ENCODE assay signal across 8 cellular contexts in the genomic region with DNA sequence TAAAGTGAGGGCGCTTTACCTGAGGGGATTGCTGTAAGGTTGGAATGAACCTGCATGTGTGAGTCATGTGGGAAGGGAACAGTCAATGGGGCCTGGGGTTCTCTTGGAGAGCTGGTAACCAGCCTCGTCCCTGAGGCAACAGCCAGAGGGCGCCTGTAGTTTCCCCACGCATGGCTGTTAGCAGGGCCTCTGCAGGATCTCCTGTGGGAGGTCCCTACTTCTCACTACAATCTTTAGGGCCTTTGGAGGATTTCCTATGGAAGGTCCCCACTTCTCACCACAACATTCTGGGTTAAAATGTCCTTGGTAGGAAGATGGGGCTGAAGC. TPM values are rescaled to one million over a fixed set of nuclear protein-coding genes. Genes with fewer than 3 reads are reported as not detected.
DNase-seq lines count a peak whose midpoint lies in the region; ATAC-seq and TF ChIP-seq lines count a peak whose summit lies in the region.
"Not testable (repeated sequence)": the region's sequence is repeated elsewhere in the genome, so short reads cannot be mapped to it uniquely, and the experiment has no call there.

No MANE protein-coding gene starts in this region.

- in situ Hi-C loops in astrocyte of the cerebellum (cut with HindIII; ENCODE audit: low sequenced_read_pairs) = not testable (repeated sequence)

- not testable (repeated sequence) for H3K9me3 Mint-ChIP-seq in Calu3 (ENCODE audit: low read depth, unreplicated experiment); naive B cell; stimulated activated naive CD8-positive, alpha-beta T cell treated with anti-CD3 and anti-CD28 coated beads, Interleukin-15, amount 100 ng/mL, for 72 hours

- ATAC-seq in GM21576 (IDR thresholded peaks at IDR 0.05; ENCODE audit: unreplicated experiment) = peak; percentile 26
- ATAC-seq in HG03571 (IDR thresholded peaks at IDR 0.05; ENCODE audit: unreplicated experiment) = peak; percentile 7
- ATAC-seq in naive B cell (ENCODE audit: low read depth in 2 of 2) = not testable (repeated sequence)
- peak; percentile 44 for ATAC-seq in stimulated activated naive CD8-positive, alpha-beta T cell treated with anti-CD3 and anti-CD28 coated beads, Interleukin-15, amount 100 ng/mL, for 72 hours

- H3K27me3 Mint-ChIP-seq in Calu3 (ENCODE audit: unreplicated experiment) (peaks cover 11% of the 10 kb centered on the region), naive B cell (peaks cover 3 to 28% (median 23%) of the 10 kb centered on the region in 3 donors)
- H3K27me3 Mint-ChIP-seq in stimulated activated naive CD8-positive, alpha-beta T cell treated with anti-CD3 and anti-CD28 coated beads, Interleukin-15, amount 100 ng/mL, for 72 hours = not testable (repeated sequence)

- H3K36me3 Mint-ChIP-seq in Calu3 (ENCODE audit: insufficient read depth, unreplicated experiment); naive B cell: not testable (repeated sequence)

- not testable (repeated sequence) for H3K4me3 ChIP-seq in astrocyte of the cerebellum (ENCODE audit: low read depth, low read length)

- CTCF ChIA-PET in Calu3 (lab: Charles Lee) = not testable (repeated sequence)

- intact Hi-C loops in Calu3 (cut with micrococcal nuclease; ENCODE audit: unreplicated experiment) = not testable (repeated sequence)

- not testable (repeated sequence) for TF ChIP-seq CTCF in Calu3 (IDR thresholded peaks at IDR 0.05; ENCODE audit: unreplicated experiment)
- TF ChIP-seq CTCF in astrocyte of the cerebellum (IDR thresholded peaks at IDR 0.05; ENCODE audit: low read depth, low read length, missing control alignments) = peak; percentile 34

- not testable (repeated sequence) for H3K4me1 Mint-ChIP-seq in Calu3 (ENCODE audit: low read depth, unreplicated experiment)
- H3K4me1 Mint-ChIP-seq in naive B cell = peaks cover 4 to 18% (median 11%) of the 10 kb centered on the region in 3 donors
- H3K4me1 Mint-ChIP-seq in stimulated activated naive CD8-positive, alpha-beta T cell treated with anti-CD3 and anti-CD28 coated beads, Interleukin-15, amount 100 ng/mL, for 72 hours = peaks cover 22% of the 10 kb centered on the region

- not testable (repeated sequence) for BruUV-seq in Calu3 (replicated peaks; lab: Mats Ljungman, UMichigan)

- not testable (repeated sequence) for H3K4me3 Mint-ChIP-seq in Calu3 (ENCODE audit: low read depth, unreplicated experiment)
- H3K4me3 Mint-ChIP-seq in naive B cell = peak overlapping the region in 5 of 8 donors; percentile 45 to 76 (median 53)
- H3K4me3 Mint-ChIP-seq in stimulated activated naive CD8-positive, alpha-beta T cell treated with anti-CD3 and anti-CD28 coated beads, Interleukin-15, amount 100 ng/mL, for 72 hours = peak overlapping the region; percentile 62 to 67

- DNase-seq in Calu3 = peak; percentile 59
- DNase-seq in SW480 (ENCODE audit: low spot score) = peak; percentile 70
- DNase-seq in astrocyte of the cerebellum (ENCODE audit: low read depth); naive B cell: not testable (repeated sequence)
- peak; percentile 15 for DNase-seq in glomerular visceral epithelial cell (ENCODE audit: extremely low spot score)
- peak in 1 of 2 donors; percentile 38 for DNase-seq in stimulated activated naive CD8-positive, alpha-beta T cell treated with anti-CD3 and anti-CD28 coated beads, Interleukin-15, amount 100 ng/mL, for 72 hours

- H3K27ac Mint-ChIP-seq in Calu3 (ENCODE audit: unreplicated experiment); stimulated activated naive CD8-positive, alpha-beta T cell treated with anti-CD3 and anti-CD28 coated beads, Interleukin-15, amount 100 ng/mL, for 72 hours: not testable (repeated sequence)
- H3K27ac Mint-ChIP-seq in naive B cell = peak overlapping the region in 2 of 6 donors; percentile 72 to 78

RNA-seq across cellular contexts. Expression of gene ANKRD36C, which starts 19.5 kb away (rescaled TPM):
- 29.0 and 41.9 TPM in 2 replicates for total RNA-seq in Calu3 (2022)
- polyA plus RNA-seq in naive B cell (ENCODE audit: low read depth in 6 of 6) = 10 to 100 TPM in 5 of 6 donors, 1 to 10 TPM in 1; 4.7 to 30.1 (median 15.4) TPM

RNA-seq across cellular contexts. Expression of gene GPAT2, which starts 23.6 kb away (rescaled TPM):
- total RNA-seq in Calu3 (2022) = not detected in 2 replicates
- 10 to 100 TPM in 1 of 6 donors, 1 to 10 TPM in 5; 1.2 to 28.4 (median 2.1) TPM for polyA plus RNA-seq in naive B cell (ENCODE audit: low read depth in 6 of 6)
